Comparison of ENCODE assay signal across 11 cellular contexts in the genomic region with DNA sequence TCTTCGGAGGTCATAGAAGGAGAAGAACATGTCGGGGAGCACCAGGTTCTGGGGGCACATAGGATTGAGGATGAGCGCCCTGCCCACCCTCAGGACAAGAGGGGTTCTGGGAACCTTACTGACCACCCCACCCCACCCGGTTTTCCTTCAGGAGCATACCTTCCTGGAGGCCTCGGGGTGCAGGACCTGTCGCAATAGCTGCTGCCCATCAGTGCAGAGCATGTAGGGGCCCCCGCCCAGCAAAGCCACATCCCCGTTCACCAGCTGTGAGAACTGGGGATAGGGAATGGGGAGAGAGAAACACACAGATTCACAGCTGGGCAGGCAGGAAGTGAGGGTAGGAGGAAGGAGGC. TPM values are rescaled to one million over a fixed set of nuclear protein-coding genes. Genes with fewer than 3 reads are reported as not detected.
DNase-seq lines count a peak whose midpoint lies in the region; ATAC-seq and TF ChIP-seq lines count a peak whose summit lies in the region.
"Had no signal": no experiment of that assay in that cellular context is flagged by ENCODE, and none has a peak within 500 bp of the region (broad histone marks: within the 10 kb centered on the region; RNA-seq: fewer than 3 reads in every experiment).

No MANE protein-coding gene starts in this region.

- no peak overlapping the region for H3K9ac ChIP-seq in iPS-20b (ENCODE audit: low read depth, low read length)

- H3K27ac ChIP-seq in VCaP (peak overlapping the region; percentile 92), iPS-20b (ENCODE audit: low read length) (no peak overlapping the region), gastrocnemius medialis (peak overlapping the region in 3 of 4 donors; percentile 24 to 62 (median 52))

- intact Hi-C loops in Calu3 (cut with micrococcal nuclease; ENCODE audit: unreplicated experiment) (loop anchor here (2.0 kb wide), 1 partner anchor 91 kb away; no protein-coding TSS in a partner anchor), gastrocnemius medialis (cut with DNase I; ENCODE audit: low total_unique reads) (no loop called here)

- H3K27me3 Mint-ChIP-seq in Calu3 (ENCODE audit: unreplicated experiment), result no peaks in the 10 kb centered on the region

- no TSS peak for BruUV-seq in Calu3 (replicated peaks; lab: Mats Ljungman, UMichigan)

- ATAC-seq in gastrocnemius medialis (no peak), GM18511 (IDR thresholded peaks at IDR 0.05; ENCODE audit: unreplicated experiment) (no peak), HG02623 (IDR thresholded peaks at IDR 0.05; ENCODE audit: unreplicated experiment) (no peak)

- H3K4me3 Mint-ChIP-seq in Calu3 (ENCODE audit: low read depth, unreplicated experiment), result peak overlapping the region; percentile 74

- in situ Hi-C loops in gastrocnemius medialis (cut with MboI; ENCODE audit: low sequenced_read_pairs in 4 of 4), result loop anchor here in 1 of 4 donors (25.0 kb wide), 1 partner anchor 422 kb away; a partner anchor contains a TSS

- peaks cover 8% of the 10 kb centered on the region; the same call in 1 of the 2 replicates for H3K4me1 ChIP-seq in iPS-20b (ENCODE audit: insufficient read depth, low read length)
- peaks cover 17 to 25% of the 10 kb centered on the region in 2 donors for H3K4me1 ChIP-seq in gastrocnemius medialis

- CTCF ChIA-PET in Calu3 (lab: Charles Lee), result interaction anchor here (1.0 to 1.4 kb wide), 4 partner anchors 11 to 193 kb away, joined by 3 to 6 read pairs (median 3); a partner anchor contains a TSS

- H3K4me3 ChIP-seq in iPS-20b (ENCODE audit: low read length) (0 out of 2 replicates have a peak overlapping the region, but pooled peaks have one; percentile 76), gastrocnemius medialis (no peak overlapping the region)

- H3K9me3 Mint-ChIP-seq in Calu3 (ENCODE audit: low read depth, unreplicated experiment), result no peaks in the 10 kb centered on the region

- peaks cover 44% of the 10 kb centered on the region for H3K36me3 ChIP-seq in iPS-20b (ENCODE audit: insufficient read depth, low read depth, low read length)
- H3K36me3 ChIP-seq in gastrocnemius medialis, result no peaks in the 10 kb centered on the region

- H3K27me3 ChIP-seq in iPS-20b (ENCODE audit: insufficient read depth, low read length) (peaks cover 32% of the 10 kb centered on the region), gastrocnemius medialis (no peaks in the 10 kb centered on the region)

- TF ChIP-seq POLR2A in gastrocnemius medialis (IDR thresholded peaks at IDR 0.05), result no peak

- DNase-seq in Calu3 (no peak), gastrocnemius medialis (peak in 1 of 2 donors; percentile 14), kidney tubule cell (ENCODE audit: low spot score) (no peak), HuH-7 (ENCODE audit: low spot score) (no peak)
- DNase-seq: SHP77 treated with DMSO at 0.1 percent for 48 hours; stimulated activated CD4-positive, alpha-beta T cell treated with anti-CD3 and anti-CD28 coated beads, Interleukin-4, amount 100 ng/mL, for 1 hour had no signal

- peaks cover 30% of the 10 kb centered on the region for H3K4me1 Mint-ChIP-seq in Calu3 (ENCODE audit: low read depth, unreplicated experiment)

- H3K9me3 ChIP-seq in iPS-20b (ENCODE audit: insufficient read depth, low read depth, low read length), result no peaks in the 10 kb centered on the region
- no peaks in the 10 kb centered on the region for H3K9me3 ChIP-seq in gastrocnemius medialis
- H3K9me3 ChIP-seq: left lung had no signal

- TF ChIP-seq CTCF in Calu3 (IDR thresholded peaks at IDR 0.05; ENCODE audit: unreplicated experiment) (no peak), VCaP (conservative IDR thresholded peaks at IDR 0.05) (no peak), gastrocnemius medialis (IDR thresholded peaks at IDR 0.05 in 4 of 5, conservative IDR thresholded peaks at IDR 0.05 in 1 of 5) (no peak)

- H3K27ac Mint-ChIP-seq in Calu3 (ENCODE audit: unreplicated experiment), result peak overlapping the region; percentile 95

- peaks cover 93% of the 10 kb centered on the region for H3K36me3 Mint-ChIP-seq in Calu3 (ENCODE audit: insufficient read depth, unreplicated experiment)

RNA-seq across cellular contexts. Expression of a gene that starts 2.1 kb away (rescaled TPM):
- total RNA-seq in Calu3 (2022) (100 and 103 TPM in 2 replicates), gastrocnemius medialis (under 1 TPM in 3 of 4 donors, not detected in 1; 0.11 to 0.51 (median 0.13) TPM)

RNA-seq across cellular contexts. Expression of a gene that starts 11.4 kb away (rescaled TPM):
- total RNA-seq in Calu3 (2022) (16.9 and 22.5 TPM in 2 replicates), gastrocnemius medialis (10 to 100 TPM; 67.8 to 91.3 (median 84.8) TPM)

RNA-seq across cellular contexts. Expression of a gene that starts 30.5 kb away (rescaled TPM):
- 38.3 and 45.4 TPM in 2 replicates for total RNA-seq in Calu3 (2022)
- 100 to 1,000 TPM in 3 of 4 donors, 10 to 100 TPM in 1; 97.3 to 205 (median 117) TPM for total RNA-seq in gastrocnemius medialis

Comparison
In these comparisons a context has a peak if more than half of its experiments do, and no peak if none do; other contexts are left out.
1. RNA of a gene that starts 2.1 kb away (total RNA-seq): 100 to 103 TPM in Calu3; 0.11 to 0.51 TPM in gastrocnemius medialis; every median in the first group is over 10 times any median in the second.